10 cellular contexts compared by ENCODE assay signal in genomic region chr3:158732856-158733200, GRCh38. TPM values are rescaled to one million over a fixed set of nuclear protein-coding genes. Genes with fewer than 3 reads are reported as not detected.
DNase-seq lines count a peak whose midpoint lies in the region; ATAC-seq, FAIRE-seq and TF ChIP-seq lines count a peak whose summit lies in the region.
"Had no signal": no experiment of that assay in that cellular context is flagged by ENCODE, and none has a peak within 500 bp of the region (broad histone marks: within the 10 kb centered on the region; RNA-seq: fewer than 3 reads in every experiment).

No MANE protein-coding gene starts in this region.

- CTCF ChIA-PET in AG04449 (lab: Yijun Ruan, JAX) = no interaction called here

- H3K27ac Mint-ChIP-seq in activated naive CD8-positive, alpha-beta T cell treated with anti-CD3 and anti-CD28 coated beads, Interleukin-2, amount 50 U/mL, for 24 hours = no peak overlapping the region
- H3K27ac Mint-ChIP-seq: CD4-positive, CD25-positive, alpha-beta regulatory T cell had no signal

- no peaks in the 10 kb centered on the region for H3K36me3 ChIP-seq in neutrophil

- H3K9me3 Mint-ChIP-seq in activated naive CD8-positive, alpha-beta T cell treated with anti-CD3 and anti-CD28 coated beads, Interleukin-2, amount 50 U/mL, for 24 hours = peaks cover 6% of the 10 kb centered on the region

- ATAC-seq in activated naive CD8-positive, alpha-beta T cell treated with anti-CD3 and anti-CD28 coated beads, Interleukin-2, amount 50 U/mL, for 24 hours = peak; percentile 17
- ATAC-seq in foreskin keratinocyte = peak; percentile 5
- ATAC-seq in HG02973 (IDR thresholded peaks at IDR 0.05; ENCODE audit: unreplicated experiment) = no peak
- no peak for ATAC-seq in HG03095 (IDR thresholded peaks at IDR 0.05; ENCODE audit: unreplicated experiment)

- TF ChIP-seq CTCF in AG04449 (IDR thresholded peaks at IDR 0.05; ENCODE audit: insufficient read depth, low read length, missing control alignments) (no peak), foreskin keratinocyte (conservative IDR thresholded peaks at IDR 0.05) (no peak), neutrophil (IDR thresholded peaks at IDR 0.05) (no peak)

- FAIRE-seq in urothelium cell line (lab: Jason Lieb, UNC) = no peak

- no peak overlapping the region for H3K4me3 Mint-ChIP-seq in activated naive CD8-positive, alpha-beta T cell treated with anti-CD3 and anti-CD28 coated beads, Interleukin-2, amount 50 U/mL, for 24 hours

- peaks cover 8% of the 10 kb centered on the region for H3K36me3 Mint-ChIP-seq in activated naive CD8-positive, alpha-beta T cell treated with anti-CD3 and anti-CD28 coated beads, Interleukin-2, amount 50 U/mL, for 24 hours (ENCODE audit: low read depth)

- DNase-seq in AG04449 (ENCODE audit: low read depth, low spot score) (no peak), foreskin keratinocyte (no peak), urothelium cell line (ENCODE audit: low spot score) (no peak)
- DNase-seq in activated naive CD8-positive, alpha-beta T cell treated with anti-CD3 and anti-CD28 coated beads, Interleukin-2, amount 50 U/mL, for 24 hours = no peak
- DNase-seq in activated CD4-positive, CD25-positive, alpha-beta regulatory T cell (lab: John Stamatoyannopoulos, UW) = no peak
- DNase-seq: activated CD8-positive, alpha-beta memory T cell treated with anti-CD3 and anti-CD28 coated beads for 24 hours; CD4-positive, CD25-positive, alpha-beta regulatory T cell had no signal

- H3K4me3 ChIP-seq in AG04449 (ENCODE audit: low read depth, low read length) = peak overlapping the region; percentile 57
- peak overlapping the region; percentile 68 to 69 for H3K4me3 ChIP-seq in neutrophil (ENCODE audit: low read depth in 1 of 2, low read length in 1 of 2)

- peaks cover 5% of the 10 kb centered on the region for H3K27me3 ChIP-seq in foreskin keratinocyte
- H3K27me3 ChIP-seq in neutrophil = peaks cover 9% of the 10 kb centered on the region

- peaks cover 6% of the 10 kb centered on the region for H3K27me3 Mint-ChIP-seq in activated naive CD8-positive, alpha-beta T cell treated with anti-CD3 and anti-CD28 coated beads, Interleukin-2, amount 50 U/mL, for 24 hours

- H3K4me1 Mint-ChIP-seq in activated naive CD8-positive, alpha-beta T cell treated with anti-CD3 and anti-CD28 coated beads, Interleukin-2, amount 50 U/mL, for 24 hours = peaks cover 12% of the 10 kb centered on the region

- no peaks in the 10 kb centered on the region for H3K9me3 ChIP-seq in neutrophil

- H3K27ac ChIP-seq in foreskin keratinocyte (no peak overlapping the region), neutrophil (no peak overlapping the region)

- POLR2A ChIA-PET in AG04449 (lab: Yijun Ruan, JAX) = no interaction called here

- H3K4me1 ChIP-seq in foreskin keratinocyte (no peaks in the 10 kb centered on the region), neutrophil (ENCODE audit: control insufficient read depth in 1 of 2, insufficient read depth in 1 of 2, low read depth in 1 of 2, low read length in 1 of 2) (peaks cover 27 to 29% of the 10 kb centered on the region in 2 experiments)

RNA-seq across cellular contexts. Expression of gene RARRES1, which starts 0.6 kb away (rescaled TPM):
- not detected in 2 replicates for total RNA-seq in foreskin keratinocyte
- polyA plus RNA-seq in foreskin keratinocyte = 0.04 TPM in 1 of 2 replicates, not detected in the other
- total RNA-seq: CD4-positive, CD25-positive, alpha-beta regulatory T cell had no signal
- polyA plus RNA-seq: CD4-positive, CD25-positive, alpha-beta regulatory T cell had no signal

Comparison
In these comparisons a context has a peak if more than half of its experiments do, and no peak if none do; other contexts are left out.
1. ATAC-seq: peak in activated naive CD8-positive, alpha-beta T cell treated with anti-CD3 and anti-CD28 coated beads, Interleukin-2, amount 50 U/mL, for 24 hours (single experiment) and foreskin keratinocyte (single experiment); none in HG02973 (single experiment) and HG03095 (single experiment).